Comparison of ENCODE assay signal across 25 cellular contexts in the genomic region with DNA sequence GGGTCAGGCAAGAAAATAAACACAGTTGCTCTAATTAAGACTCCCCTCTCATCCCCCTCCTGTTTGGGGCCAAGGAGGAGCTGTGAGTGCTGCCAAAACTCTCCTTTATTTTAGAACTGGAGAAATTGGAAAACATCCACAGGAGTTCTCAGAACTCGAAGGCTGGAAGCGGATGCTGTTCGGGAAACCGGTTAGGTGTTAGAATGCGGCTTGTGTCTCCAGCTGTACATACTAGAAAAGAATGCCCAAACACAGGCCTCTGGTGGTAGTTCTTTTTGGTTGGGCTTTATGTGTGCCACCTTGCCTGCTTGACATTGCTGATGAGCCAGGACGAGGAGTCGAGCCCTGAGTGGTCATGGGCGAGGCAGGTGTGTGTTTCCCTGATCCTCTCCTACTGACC.
DNase-seq lines count a peak whose midpoint lies in the region; ATAC-seq and TF ChIP-seq lines count a peak whose summit lies in the region.
"Had no signal": no experiment of that assay in that cellular context is flagged by ENCODE, and none has a peak within 500 bp of the region (broad histone marks: within the 10 kb centered on the region; RNA-seq: fewer than 3 reads in every experiment).

No MANE protein-coding gene starts in this region.

- no peaks in the 10 kb centered on the region for H3K27me3 Mint-ChIP-seq in brain
- H3K27me3 Mint-ChIP-seq in stimulated activated memory B cell treated with anti-CD40 and anti-IgM and Interleukin-4, amounts not matched to agents 10 μg/mL and 1 μg/mL and 100 μg/mL, for 72 hours, result no peaks in the 10 kb centered on the region
- H3K27me3 Mint-ChIP-seq: activated CD8-positive, alpha-beta T cell treated with anti-CD3 and anti-CD28 coated beads for 36 hours; stimulated activated naive CD8-positive, alpha-beta T cell treated with anti-CD3 and anti-CD28 coated beads, Interleukin-15, Interleukin-2, amounts not matched to agents 100 ng/mL and 50 ng/mL, for 24 hours; T-helper 17 cell had no signal

- CTCF ChIA-PET in A673 (lab: Charles Lee), result no interaction called here

- H3K4me1 ChIP-seq in right atrium auricular region (peaks cover 0 to 18% of the 10 kb centered on the region in 2 donors), A673 (ENCODE audit: insufficient read depth, low read length, poor library complexity, severe bottlenecking) (no peaks in the 10 kb centered on the region)
- H3K4me1 ChIP-seq: colonic mucosa had no signal

- H3K9me3 Mint-ChIP-seq in brain, result peaks cover 0 to 3% (median 0%) of the 10 kb centered on the region in 5 experiments
- no peaks in the 10 kb centered on the region for H3K9me3 Mint-ChIP-seq in stimulated activated memory B cell treated with anti-CD40 and anti-IgM and Interleukin-4, amounts not matched to agents 10 μg/mL and 1 μg/mL and 100 μg/mL, for 72 hours
- H3K9me3 Mint-ChIP-seq: activated CD8-positive, alpha-beta T cell treated with anti-CD3 and anti-CD28 coated beads for 36 hours; stimulated activated naive CD8-positive, alpha-beta T cell treated with anti-CD3 and anti-CD28 coated beads, Interleukin-15, Interleukin-2, amounts not matched to agents 100 ng/mL and 50 ng/mL, for 24 hours had no signal

- intact Hi-C loops in A673 (cut with micrococcal nuclease; ENCODE audit: unreplicated experiment), result no loop called here

- H3K27me3 ChIP-seq in right atrium auricular region (no peaks in the 10 kb centered on the region), A673 (replicated peaks; ENCODE audit: insufficient read depth, low read depth, low read length, poor library complexity) (no peaks in the 10 kb centered on the region)
- H3K27me3 ChIP-seq: colonic mucosa, MG63, thyroid gland had no signal

- POLR2A ChIA-PET in A673 (lab: Charles Lee; ENCODE audit: low non-redundant PET), result no interaction called here

- H3K36me3 Mint-ChIP-seq in brain, result peaks cover 26% of the 10 kb centered on the region
- peaks cover 2% of the 10 kb centered on the region for H3K36me3 Mint-ChIP-seq in stimulated activated memory B cell treated with anti-CD40 and anti-IgM and Interleukin-4, amounts not matched to agents 10 μg/mL and 1 μg/mL and 100 μg/mL, for 72 hours

- H3K36me3 ChIP-seq in right atrium auricular region (no peaks in the 10 kb centered on the region), A673 (ENCODE audit: insufficient read depth, low read length, poor library complexity, severe bottlenecking) (no peaks in the 10 kb centered on the region)
- H3K36me3 ChIP-seq: colonic mucosa, MG63, thyroid gland had no signal

- peak overlapping the region; percentile 13 to 51 for H3K27ac ChIP-seq in right atrium auricular region
- no peak overlapping the region for H3K27ac ChIP-seq in A673 (ENCODE audit: low read depth, low read length, poor library complexity, severe bottlenecking)
- H3K27ac ChIP-seq: colonic mucosa, HL-60, KMS-11, thyroid gland had no signal

- no peaks in the 10 kb centered on the region for H3K9me3 ChIP-seq in right atrium auricular region
- H3K9me3 ChIP-seq in A673 (ENCODE audit: low read depth, low read length, poor library complexity, severe bottlenecking), result no peaks in the 10 kb centered on the region
- H3K9me3 ChIP-seq: colonic mucosa, MG63, SK-N-SH, thyroid gland had no signal

- no peak for ATAC-seq in stimulated activated memory B cell treated with anti-CD40 and anti-IgM and Interleukin-4, amounts not matched to agents 10 μg/mL and 1 μg/mL and 100 μg/mL, for 72 hours
- no peak for ATAC-seq in GM18907 (IDR thresholded peaks at IDR 0.05; ENCODE audit: unreplicated experiment)
- ATAC-seq: activated CD8-positive, alpha-beta T cell treated with anti-CD3 and anti-CD28 coated beads for 36 hours; PC-3; T-helper 17 cell had no signal

- peaks cover 100% of the 10 kb centered on the region for H3K4me1 Mint-ChIP-seq in brain
- H3K4me1 Mint-ChIP-seq in stimulated activated memory B cell treated with anti-CD40 and anti-IgM and Interleukin-4, amounts not matched to agents 10 μg/mL and 1 μg/mL and 100 μg/mL, for 72 hours, result peaks cover 24% of the 10 kb centered on the region

- peak; percentile 1 for DNase-seq in NCI-H69 (lab: John Stamatoyannopoulos, UW)
- DNase-seq in right atrium auricular region (ENCODE audit: low spot score), result no peak
- no peak for DNase-seq in stimulated activated CD4-positive, alpha-beta T cell treated with anti-CD3 and anti-CD28 coated beads, Interleukin-4, amount 100 ng/mL, for 1 hour
- no peak for DNase-seq in A673 (ENCODE audit: low spot score)
- DNase-seq: activated CD4-positive, alpha-beta T cell treated with anti-CD3 and anti-CD28 coated beads for 1 hour; activated CD8-positive, alpha-beta T cell treated with anti-CD3 and anti-CD28 coated beads for 36 hours; activated naive CD4-positive, alpha-beta T cell treated with anti-CD3 and anti-CD28 coated beads, Interleukin-2, amount 50 U/mL, for 16 hours; colonic mucosa; effector CD8-positive, alpha-beta T cell; H9; MG63; NCI-H1930; NCI-H526; nephron progenitor cell; PC-3; SK-N-SH; T-helper 17 cell had no signal

- peak overlapping the region in 4 of 5 experiments; percentile 53 to 78 (median 69) for H3K4me3 Mint-ChIP-seq in brain
- no peak overlapping the region for H3K4me3 Mint-ChIP-seq in stimulated activated memory B cell treated with anti-CD40 and anti-IgM and Interleukin-4, amounts not matched to agents 10 μg/mL and 1 μg/mL and 100 μg/mL, for 72 hours
- H3K4me3 Mint-ChIP-seq: activated CD8-positive, alpha-beta T cell treated with anti-CD3 and anti-CD28 coated beads for 36 hours; H9; nephron progenitor cell; stimulated activated naive CD8-positive, alpha-beta T cell treated with anti-CD3 and anti-CD28 coated beads, Interleukin-15, Interleukin-2, amounts not matched to agents 100 ng/mL and 50 ng/mL, for 24 hours; T-helper 17 cell had no signal

- H3K27ac Mint-ChIP-seq in brain, result peak overlapping the region; percentile 50 to 96 (median 92)
- peak overlapping the region; percentile 54 for H3K27ac Mint-ChIP-seq in stimulated activated memory B cell treated with anti-CD40 and anti-IgM and Interleukin-4, amounts not matched to agents 10 μg/mL and 1 μg/mL and 100 μg/mL, for 72 hours
- H3K27ac Mint-ChIP-seq: activated CD8-positive, alpha-beta T cell treated with anti-CD3 and anti-CD28 coated beads for 36 hours; stimulated activated naive CD8-positive, alpha-beta T cell treated with anti-CD3 and anti-CD28 coated beads, Interleukin-15, Interleukin-2, amounts not matched to agents 100 ng/mL and 50 ng/mL, for 24 hours; T-helper 17 cell had no signal

- BruUV-seq in A673 (replicated peaks; lab: Mats Ljungman, UMichigan), result no TSS peak

- H3K4me3 ChIP-seq in right atrium auricular region, result no peak overlapping the region
- H3K4me3 ChIP-seq in A673 (ENCODE audit: low read depth, low read length, poor library complexity, severe bottlenecking), result no peak overlapping the region
- H3K4me3 ChIP-seq: colonic mucosa, MG63, smooth muscle cell, thyroid gland had no signal

- no peak for TF ChIP-seq CTCF in brain (conservative IDR thresholded peaks at IDR 0.05)
- no peak for TF ChIP-seq CTCF in right atrium auricular region (IDR thresholded peaks at IDR 0.05)
- no peak for TF ChIP-seq CTCF in A673 (conservative IDR thresholded peaks at IDR 0.05; ENCODE audit: low read depth, low read length)
